1 cellular context compared by ENCODE assay signal in genomic region chr2:121804340-121804739, GRCh38.
TF ChIP-seq lines count a peak whose summit lies in the region.

No MANE protein-coding gene starts in this region.

TF ChIP-seq in IMR-90, 13 proteins besides CTCF, POLR2A, EP300 and RAD21 (continued from another document):
- TF ChIP-seq RCOR1 (IDR thresholded peaks at IDR 0.05; ENCODE audit: insufficient replicate concordance, low read length) (no peak), MAZ (IDR thresholded peaks at IDR 0.05; ENCODE audit: borderline replicate concordance, low read depth, low read length) (no peak), SMC3 (IDR thresholded peaks at IDR 0.05; ENCODE audit: low read depth, low read length) (no peak)
